ENCODE assay signal across 9 cellular contexts in the genomic region with DNA sequence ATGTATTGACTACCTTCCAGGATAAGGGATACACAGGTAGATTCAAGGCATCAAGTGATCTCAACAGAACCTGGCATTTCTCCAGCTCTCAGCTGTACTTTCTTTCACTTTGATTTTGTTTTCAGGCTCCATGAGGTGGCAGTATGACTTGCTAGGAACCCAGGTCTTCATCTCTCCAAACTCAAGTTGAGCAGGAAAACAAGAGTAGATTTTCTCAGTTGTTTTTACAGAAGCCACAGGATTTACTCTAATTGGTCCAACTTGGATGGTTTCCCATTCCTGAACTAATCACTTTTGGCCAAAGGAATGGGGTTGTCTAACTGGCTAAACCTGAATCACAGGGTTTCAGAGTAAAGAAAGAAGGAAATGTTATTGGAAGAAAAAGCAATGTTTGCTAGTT.
DNase-seq lines count a peak whose midpoint lies in the region; ATAC-seq, FAIRE-seq and TF ChIP-seq lines count a peak whose summit lies in the region.
"Had no signal": no experiment of that assay in that cellular context is flagged by ENCODE, and none has a peak within 500 bp of the region (broad histone marks: within the 10 kb centered on the region; RNA-seq: fewer than 3 reads in every experiment).

No MANE protein-coding gene starts in this region.

- H3K36me3 Mint-ChIP-seq in astrocyte (ENCODE audit: low read depth, unreplicated experiment), result no peaks in the 10 kb centered on the region
- no peaks in the 10 kb centered on the region for H3K36me3 Mint-ChIP-seq in activated CD4-positive, alpha-beta T cell treated with anti-CD3 and anti-CD28 coated beads for 36 hours (ENCODE audit: low read depth)

- ATAC-seq in lower lobe of right lung (peak; percentile 56 to 62), GM18520 (IDR thresholded peaks at IDR 0.05; ENCODE audit: unreplicated experiment) (no peak)
- no peak for ATAC-seq in activated CD4-positive, alpha-beta T cell treated with anti-CD3 and anti-CD28 coated beads for 36 hours

- no peaks in the 10 kb centered on the region for H3K27me3 Mint-ChIP-seq in astrocyte (ENCODE audit: low read depth, unreplicated experiment)
- peaks cover 3% of the 10 kb centered on the region for H3K27me3 Mint-ChIP-seq in activated CD4-positive, alpha-beta T cell treated with anti-CD3 and anti-CD28 coated beads for 36 hours
- H3K27me3 Mint-ChIP-seq: IgD-negative memory B cell had no signal

- no peak for TF ChIP-seq CTCF in astrocyte (IDR thresholded peaks at IDR 0.05; ENCODE audit: insufficient read depth, low read depth, low read length)
- peak; percentile 18 for TF ChIP-seq CTCF in lower lobe of right lung (IDR thresholded peaks at IDR 0.05)

- H3K27ac Mint-ChIP-seq in astrocyte (ENCODE audit: unreplicated experiment), result no peak overlapping the region
- no peak overlapping the region for H3K27ac Mint-ChIP-seq in activated CD4-positive, alpha-beta T cell treated with anti-CD3 and anti-CD28 coated beads for 36 hours
- H3K27ac Mint-ChIP-seq: IgD-negative memory B cell had no signal

- H3K4me3 Mint-ChIP-seq in astrocyte (ENCODE audit: unreplicated experiment), result no peak overlapping the region
- H3K4me3 Mint-ChIP-seq in activated CD4-positive, alpha-beta T cell treated with anti-CD3 and anti-CD28 coated beads for 36 hours, result no peak overlapping the region
- H3K4me3 Mint-ChIP-seq: IgD-negative memory B cell had no signal

- CTCF ChIA-PET in activated CD4-positive, alpha-beta T cell treated with anti-CD3 and anti-CD28 coated beads for 36 hours (lab: Charles Lee), result interaction anchor here (0.7 kb wide), 2 partner anchors 45 to 250 kb away, joined by 3 read pairs; a partner anchor contains a TSS

- no peaks in the 10 kb centered on the region for H3K36me3 ChIP-seq in astrocyte (ENCODE audit: insufficient read depth, low read length)
- no peaks in the 10 kb centered on the region for H3K36me3 ChIP-seq in lower lobe of right lung

- peaks cover 8% of the 10 kb centered on the region for H3K4me1 Mint-ChIP-seq in astrocyte (ENCODE audit: low read depth, unreplicated experiment)
- H3K4me1 Mint-ChIP-seq in activated CD4-positive, alpha-beta T cell treated with anti-CD3 and anti-CD28 coated beads for 36 hours, result no peaks in the 10 kb centered on the region

- no peaks in the 10 kb centered on the region for H3K27me3 ChIP-seq in astrocyte (ENCODE audit: insufficient read depth, low read length)
- no peaks in the 10 kb centered on the region for H3K27me3 ChIP-seq in lower lobe of right lung (ENCODE audit: low read depth)

- POLR2A ChIA-PET in activated CD4-positive, alpha-beta T cell treated with anti-CD3 and anti-CD28 coated beads for 36 hours (lab: Charles Lee), result no interaction called here

- H3K79me2 ChIP-seq in astrocyte (ENCODE audit: insufficient read depth, low read length), result no peaks in the 10 kb centered on the region

- H3K4me1 ChIP-seq in astrocyte (ENCODE audit: insufficient read depth, low read length) (peaks cover 10% of the 10 kb centered on the region), lower lobe of right lung (no peaks in the 10 kb centered on the region)

- H3K27ac ChIP-seq in astrocyte (ENCODE audit: low read depth, low read length), result no peak overlapping the region
- no peak overlapping the region for H3K27ac ChIP-seq in lower lobe of right lung

- no peaks in the 10 kb centered on the region for H3K9me3 ChIP-seq in astrocyte (ENCODE audit: insufficient read depth, low read depth, low read length)
- H3K9me3 ChIP-seq in lower lobe of right lung, result no peaks in the 10 kb centered on the region

- FAIRE-seq in astrocyte (lab: Jason Lieb, UNC), result no peak

- no peak overlapping the region for H2AFZ ChIP-seq in astrocyte (ENCODE audit: low read depth, low read length)

- DNase-seq in Daoy (ENCODE audit: low read depth) (peak; percentile 15), Kasumi-1 (lab: John Stamatoyannopoulos, UW) (peak; percentile 50 to 54), astrocyte (ENCODE audit: low read depth) (peak; percentile 78), lower lobe of right lung (no peak), activated gamma-delta T cell treated with Interleukin-2 at 50 U/mL for 16 hours (no peak), nucleus accumbens (lab: John Stamatoyannopoulos, UW) (no peak)
- no peak for DNase-seq in activated CD4-positive, alpha-beta T cell treated with anti-CD3 and anti-CD28 coated beads for 36 hours

- H4K20me1 ChIP-seq in astrocyte (ENCODE audit: insufficient read depth, low read length), result no peaks in the 10 kb centered on the region

- H3K4me3 ChIP-seq in astrocyte (ENCODE audit: insufficient read depth, low read depth, low read length), result no peak overlapping the region
- H3K4me3 ChIP-seq in lower lobe of right lung, result no peak overlapping the region

- H3K4me2 ChIP-seq in astrocyte (ENCODE audit: low read length), result no peak overlapping the region

- no peaks in the 10 kb centered on the region for H3K9me3 Mint-ChIP-seq in astrocyte (ENCODE audit: unreplicated experiment)
- H3K9me3 Mint-ChIP-seq in activated CD4-positive, alpha-beta T cell treated with anti-CD3 and anti-CD28 coated beads for 36 hours (ENCODE audit: low read depth), result no peaks in the 10 kb centered on the region
- H3K9me3 Mint-ChIP-seq: IgD-negative memory B cell had no signal

- intact Hi-C loops in lower lobe of right lung (cut with DNase I), result no loop called here
- intact Hi-C loops in activated CD4-positive, alpha-beta T cell treated with anti-CD3 and anti-CD28 coated beads for 36 hours (cut with DNase I, micrococcal nuclease), result loop anchor here in 1 of 2 experiments (1.0 kb wide), 1 partner anchor 44 kb away; no protein-coding TSS in a partner anchor

- H3K9ac ChIP-seq in astrocyte (ENCODE audit: low read length), result no peak overlapping the region

Comparison
In these comparisons a context has a peak if more than half of its experiments do, and no peak if none do; other contexts are left out.
1. DNase-seq: peak in Daoy (single experiment), Kasumi-1 (2 of 2) and astrocyte (single experiment); none in lower lobe of right lung (single experiment), activated gamma-delta T cell treated with Interleukin-2 at 50 U/mL for 16 hours (single experiment), nucleus accumbens (0 of 56) and activated CD4-positive, alpha-beta T cell treated with anti-CD3 and anti-CD28 coated beads for 36 hours (single experiment).
2. ATAC-seq: peak in lower lobe of right lung (2 of 2); none in activated CD4-positive, alpha-beta T cell treated with anti-CD3 and anti-CD28 coated beads for 36 hours (single experiment) and GM18520 (single experiment).